Comparison of ENCODE assay signal across 11 cellular contexts in genomic region chr1:196535727-196536126, GRCh38.
DNase-seq lines count a peak whose midpoint lies in the region; ATAC-seq, FAIRE-seq and TF ChIP-seq lines count a peak whose summit lies in the region.
"Had no signal": no experiment of that assay in that cellular context is flagged by ENCODE, and none has a peak within 500 bp of the region (broad histone marks: within the 10 kb centered on the region; RNA-seq: fewer than 3 reads in every experiment).

No MANE protein-coding gene starts in this region.

- peaks cover 9% of the 10 kb centered on the region for H3K9me3 ChIP-seq in astrocyte (ENCODE audit: insufficient read depth, low read depth, low read length)

- no peaks in the 10 kb centered on the region for H3K36me3 ChIP-seq in astrocyte (ENCODE audit: insufficient read depth, low read length)
- H3K36me3 ChIP-seq: heart right ventricle, SJSA1 had no signal

- no peak overlapping the region for H2AFZ ChIP-seq in astrocyte (ENCODE audit: low read depth, low read length)

- H3K79me2 ChIP-seq in astrocyte (ENCODE audit: insufficient read depth, low read length) = no peaks in the 10 kb centered on the region

- H3K9me3 Mint-ChIP-seq in astrocyte (ENCODE audit: unreplicated experiment) = peaks cover 5% of the 10 kb centered on the region
- H3K9me3 Mint-ChIP-seq: natural killer cell treated with Interleukin-12 subunit alpha and Interleukin-12 subunit beta and Interleukin-15 and Interleukin-18, amount 100 ng/mL, for 72 hours had no signal

- peak overlapping the region; percentile 82 for H3K27ac Mint-ChIP-seq in astrocyte (ENCODE audit: unreplicated experiment)
- H3K27ac Mint-ChIP-seq: natural killer cell treated with Interleukin-12 subunit alpha and Interleukin-12 subunit beta and Interleukin-15 and Interleukin-18, amount 100 ng/mL, for 72 hours had no signal

- no peak for TF ChIP-seq CTCF in astrocyte (IDR thresholded peaks at IDR 0.05; ENCODE audit: insufficient read depth, low read depth, low read length)

- no peak for ATAC-seq in HG02840 (IDR thresholded peaks at IDR 0.05; ENCODE audit: low FRiP score, unreplicated experiment)

- no peak for FAIRE-seq in astrocyte (lab: Jason Lieb, UNC)

- H3K4me1 ChIP-seq in astrocyte (ENCODE audit: insufficient read depth, low read length) = no peaks in the 10 kb centered on the region
- H3K4me1 ChIP-seq: SJSA1 had no signal

- H3K27me3 Mint-ChIP-seq in astrocyte (ENCODE audit: low read depth, unreplicated experiment) = no peaks in the 10 kb centered on the region
- H3K27me3 Mint-ChIP-seq: natural killer cell treated with Interleukin-12 subunit alpha and Interleukin-12 subunit beta and Interleukin-15 and Interleukin-18, amount 100 ng/mL, for 72 hours had no signal

- no peak overlapping the region for H3K27ac ChIP-seq in astrocyte (ENCODE audit: low read depth, low read length)
- H3K27ac ChIP-seq: heart right ventricle, SJSA1 had no signal

- H3K27me3 ChIP-seq in astrocyte (ENCODE audit: insufficient read depth, low read length) = no peaks in the 10 kb centered on the region
- H3K27me3 ChIP-seq: heart right ventricle, SJSA1 had no signal

- H3K4me3 ChIP-seq in Jurkat, Clone E6-1 (ENCODE audit: low read length) = no peak overlapping the region
- H3K4me3 ChIP-seq in astrocyte (ENCODE audit: insufficient read depth, low read depth, low read length) = no peak overlapping the region
- H3K4me3 ChIP-seq: heart right ventricle, SJSA1 had no signal

- peaks cover 2% of the 10 kb centered on the region for H3K4me1 Mint-ChIP-seq in astrocyte (ENCODE audit: low read depth, unreplicated experiment)

- no peak overlapping the region for H3K9ac ChIP-seq in astrocyte (ENCODE audit: low read length)

- H3K36me3 Mint-ChIP-seq in astrocyte (ENCODE audit: low read depth, unreplicated experiment) = peaks cover 10% of the 10 kb centered on the region
- H3K36me3 Mint-ChIP-seq: natural killer cell treated with Interleukin-12 subunit alpha and Interleukin-12 subunit beta and Interleukin-15 and Interleukin-18, amount 100 ng/mL, for 72 hours had no signal

- H3K4me3 Mint-ChIP-seq in astrocyte (ENCODE audit: unreplicated experiment) = no peak overlapping the region
- H3K4me3 Mint-ChIP-seq: natural killer cell treated with Interleukin-12 subunit alpha and Interleukin-12 subunit beta and Interleukin-15 and Interleukin-18, amount 100 ng/mL, for 72 hours had no signal

- no peaks in the 10 kb centered on the region for H4K20me1 ChIP-seq in astrocyte (ENCODE audit: insufficient read depth, low read length)

- H3K4me2 ChIP-seq in astrocyte (ENCODE audit: low read length) = no peak overlapping the region

- DNase-seq in EL (peak; percentile 44), astrocyte (ENCODE audit: low read depth) (peak; percentile 32), kidney tubule cell (ENCODE audit: low spot score) (peak; percentile 29), NCI-H2107 treated with DMSO at 0.1 percent for 48 hours (lab: John Stamatoyannopoulos, UW; ENCODE audit: unreplicated experiment) (no peak), DMS114 treated with DMSO at 0.1 percent for 48 hours (lab: John Stamatoyannopoulos, UW; ENCODE audit: unreplicated experiment) (no peak)
- peak; percentile 49 for DNase-seq in Jurkat, Clone E6-1 (ENCODE audit: low read depth, low spot score)
- DNase-seq: heart right ventricle; stimulated activated CD4-positive, alpha-beta T cell treated with anti-CD3 and anti-CD28 coated beads, Interleukin-2, amount 100 ng/mL, for 24 hours had no signal

Comparison
In these comparisons a context has a peak if more than half of its experiments do, and no peak if none do; other contexts are left out.
1. DNase-seq: peak in EL (single experiment), Jurkat, Clone E6-1 (single experiment), astrocyte (single experiment) and kidney tubule cell (single experiment); none in NCI-H2107 treated with DMSO at 0.1 percent for 48 hours (single experiment) and DMS114 treated with DMSO at 0.1 percent for 48 hours (single experiment).